ENCODE assay signal across 8 cellular contexts in genomic region chr7:120554960-120555571, GRCh38.
DNase-seq lines count a peak whose midpoint lies in the region; ATAC-seq and TF ChIP-seq lines count a peak whose summit lies in the region.

No MANE protein-coding gene starts in this region.

- TF ChIP-seq EP300 in gastroesophageal sphincter (IDR thresholded peaks at IDR 0.05), result no peak

- no peak overlapping the region for H2AFZ ChIP-seq in smooth muscle cell (ENCODE audit: low read depth)

- no peaks in the 10 kb centered on the region for H3K79me2 ChIP-seq in smooth muscle cell (ENCODE audit: low read depth)

- H3K4me3 ChIP-seq in AG04450 (ENCODE audit: low read depth, low read length) (no peak overlapping the region), NB4 (ENCODE audit: low read depth, low read length) (no peak overlapping the region), gastroesophageal sphincter (no peak overlapping the region), smooth muscle cell (no peak overlapping the region)

- H3K36me3 ChIP-seq in gastroesophageal sphincter (no peaks in the 10 kb centered on the region), smooth muscle cell (ENCODE audit: low read depth) (no peaks in the 10 kb centered on the region)

- no peak for TF ChIP-seq POLR2A in GM18505 (IDR thresholded peaks at IDR 0.05; ENCODE audit: borderline replicate concordance, extremely low read depth, insufficient read depth, insufficient read length)
- no peak for TF ChIP-seq POLR2A in NB4 (IDR thresholded peaks at IDR 0.05; ENCODE audit: extremely low read depth, insufficient read length)
- TF ChIP-seq POLR2A in gastroesophageal sphincter (IDR thresholded peaks at IDR 0.05), result no peak

- H3K9ac ChIP-seq in smooth muscle cell (ENCODE audit: low read depth), result no peak overlapping the region

- H3K4me1 ChIP-seq in gastroesophageal sphincter, result no peaks in the 10 kb centered on the region
- no peaks in the 10 kb centered on the region for H3K4me1 ChIP-seq in smooth muscle cell (ENCODE audit: low read depth)

- ATAC-seq in GM18505 (IDR thresholded peaks at IDR 0.05; ENCODE audit: unreplicated experiment) (peak; percentile 63), HG02759 (IDR thresholded peaks at IDR 0.05; ENCODE audit: unreplicated experiment) (peak; percentile 74), SK-N-SH treated with all-trans-retinoic acid at 6 μM for 48 hours (peak; percentile 99), gastroesophageal sphincter (peak; percentile 34)

- no peak overlapping the region for H3K4me2 ChIP-seq in smooth muscle cell

- H3K27me3 ChIP-seq in AG04450 (ENCODE audit: control insufficient read depth, insufficient read depth, low read length) (no peaks in the 10 kb centered on the region), gastroesophageal sphincter (no peaks in the 10 kb centered on the region), smooth muscle cell (ENCODE audit: low read depth) (no peaks in the 10 kb centered on the region)

- H3K9me3 ChIP-seq in AG04450 (ENCODE audit: control insufficient read depth, insufficient read depth, low read length) (no peaks in the 10 kb centered on the region), gastroesophageal sphincter (no peaks in the 10 kb centered on the region), smooth muscle cell (replicated peaks; ENCODE audit: low read depth) (no peaks in the 10 kb centered on the region)

- POLR2A ChIA-PET in AG04450 (lab: Yijun Ruan, JAX), result no interaction called here

- H3K27ac ChIP-seq in AG04450 (ENCODE audit: low read depth, low read length) (no peak overlapping the region), gastroesophageal sphincter (no peak overlapping the region), smooth muscle cell (ENCODE audit: low read depth) (no peak overlapping the region)

- H3F3A ChIP-seq in smooth muscle cell (ENCODE audit: low read depth), result no peaks in the 10 kb centered on the region

- TF ChIP-seq CTCF in AG04450 (IDR thresholded peaks at IDR 0.05; ENCODE audit: low read depth, low read length) (peak; percentile 73), NB4 (IDR thresholded peaks at IDR 0.05; ENCODE audit: low read depth, low read length) (peak; percentile 65), gastroesophageal sphincter (IDR thresholded peaks at IDR 0.05) (peak; percentile 11 to 51 (median 20)), smooth muscle cell (IDR thresholded peaks at IDR 0.05; ENCODE audit: borderline replicate concordance, insufficient read depth, poor library complexity, severe bottlenecking) (peak; percentile 88)

- CTCF ChIA-PET in AG04450 (lab: Charles Lee), result interaction anchor here (0.6 to 2.6 kb wide), 16 partner anchors 8 to 1635 kb away, joined by 3 to 15 read pairs (median 4); no protein-coding TSS in a partner anchor

- DNase-seq in AG04450 (ENCODE audit: low read depth, low spot score) (peak; percentile 11), NB4 (ENCODE audit: low read depth) (peak; percentile 70), smooth muscle cell (lab: John Stamatoyannopoulos, UW; ENCODE audit: unreplicated experiment) (no peak)
- DNase-seq in stimulated activated CD4-positive, alpha-beta T cell treated with anti-CD3 and anti-CD28 coated beads, Interleukin-4, amount 100 ng/mL, for 4 hours, result no peak

- no peaks in the 10 kb centered on the region for H4K20me1 ChIP-seq in smooth muscle cell (ENCODE audit: low read depth)

TF ChIP-seq in SK-N-SH treated with all-trans-retinoic acid at 6 μM for 48 hours, 23 proteins besides CTCF, POLR2A, EP300 and RAD21:
- TF ChIP-seq SNAI2 (CRISPR knock-in tag; IDR thresholded peaks at IDR 0.05) (no peak), POU6F1 (CRISPR knock-in tag; IDR thresholded peaks at IDR 0.05; ENCODE audit: borderline replicate concordance, low read depth) (no peak), ZFP30 (CRISPR knock-in tag; IDR thresholded peaks at IDR 0.05) (no peak), BACH2 (CRISPR knock-in tag; IDR thresholded peaks at IDR 0.05; ENCODE audit: borderline replicate concordance) (no peak), CREB5 (CRISPR knock-in tag; IDR thresholded peaks at IDR 0.05; ENCODE audit: low read depth) (no peak), ZNF8 (CRISPR knock-in tag; IDR thresholded peaks at IDR 0.05) (no peak), ZFP3 (CRISPR knock-in tag; IDR thresholded peaks at IDR 0.05) (no peak), ISL1 (CRISPR knock-in tag; IDR thresholded peaks at IDR 0.05) (no peak), PATZ1 (CRISPR knock-in tag; IDR thresholded peaks at IDR 0.05; ENCODE audit: borderline replicate concordance) (no peak), CSDC2 (CRISPR knock-in tag; IDR thresholded peaks at IDR 0.05) (no peak), TOX (CRISPR knock-in tag; IDR thresholded peaks at IDR 0.05; ENCODE audit: borderline replicate concordance) (no peak), GLIS3 (CRISPR knock-in tag; IDR thresholded peaks at IDR 0.05) (no peak)
TF ChIP-seq in SK-N-SH treated with all-trans-retinoic acid at 6 μM for 48 hours: peak in this region for 0.

Comparison
In these comparisons a context has a peak if more than half of its experiments do, and no peak if none do; other contexts are left out.
1. DNase-seq: peak in AG04450 (single experiment) and NB4 (single experiment); none in smooth muscle cell (single experiment) and stimulated activated CD4-positive, alpha-beta T cell treated with anti-CD3 and anti-CD28 coated beads, Interleukin-4, amount 100 ng/mL, for 4 hours (0 of 2).
2. CTCF ChIP-seq: peak in every context shown above with its lines; median percentile 88 in smooth muscle cell; 73 in AG04450; 65 in NB4; 20 in gastroesophageal sphincter.
3. ATAC-seq: peak in every context shown above with its lines; median percentile 99 in SK-N-SH treated with all-trans-retinoic acid at 6 μM for 48 hours; 74 in HG02759; 63 in GM18505; 34 in gastroesophageal sphincter.